Comparison of ENCODE assay signal across 1 cellular context in the genomic region with DNA sequence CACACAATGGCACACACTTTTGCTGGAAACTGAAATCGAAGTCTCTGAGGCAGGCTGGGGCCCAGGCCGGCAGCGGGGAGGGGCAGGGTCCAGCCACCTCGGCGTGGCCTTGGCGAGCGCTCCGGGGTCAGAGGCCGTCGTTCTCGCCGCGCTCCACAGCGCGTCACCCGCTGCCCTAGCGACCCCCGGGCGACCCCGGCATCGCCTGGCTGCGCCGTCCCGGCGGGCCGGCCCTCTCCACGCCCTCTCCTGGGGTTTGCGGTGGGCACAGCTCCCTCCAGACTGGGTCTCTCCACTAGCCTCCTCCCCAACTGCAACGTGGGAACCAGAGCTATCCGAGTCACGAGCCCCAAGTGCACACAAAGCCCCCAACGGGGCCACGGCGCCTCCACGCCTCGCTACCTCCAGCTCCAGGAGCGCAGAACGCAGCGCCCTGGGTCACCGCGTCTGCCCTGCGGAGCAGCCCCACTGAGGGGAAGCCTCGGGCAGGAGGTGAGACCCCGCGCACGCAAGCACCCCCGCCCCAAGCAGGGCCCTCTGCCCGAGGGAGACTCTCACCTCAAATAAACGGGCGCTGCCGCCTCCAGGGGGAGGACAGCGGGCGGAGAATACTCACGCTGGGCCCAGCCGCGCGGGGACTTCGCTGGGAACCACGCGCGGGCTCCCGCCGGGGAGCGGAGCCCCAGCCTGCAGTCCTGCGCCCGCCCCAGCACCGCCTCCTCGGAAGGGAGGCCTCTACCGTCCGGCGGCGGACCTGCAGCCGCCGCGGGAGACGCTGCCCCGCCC.
A peak's percentile ranks its signal among the peaks of the same experiment; 100 is the strongest.
TF ChIP-seq lines count a peak whose summit lies in the region.

No MANE protein-coding gene starts in this region.

TF ChIP-seq in HepG2, 621 proteins besides CTCF, POLR2A, EP300 and RAD21 (continued from another document and continues in another):
- TF ChIP-seq ZNF572 (CRISPR knock-in tag; IDR thresholded peaks at IDR 0.05) (peak; percentile 82; the same call in 1 of the 2 replicates), JARID2 (CRISPR knock-in tag; IDR thresholded peaks at IDR 0.05; ENCODE audit: insufficient replicate concordance) (no peak), ZNF160 (CRISPR knock-in tag; IDR thresholded peaks at IDR 0.05) (no peak; the same call in 1 of the 2 replicates), PHF20 (CRISPR knock-in tag; IDR thresholded peaks at IDR 0.05) (no peak), ZMYM4 (CRISPR knock-in tag; IDR thresholded peaks at IDR 0.05) (peak; percentile 56), ZNF816 (CRISPR knock-in tag; IDR thresholded peaks at IDR 0.05; ENCODE audit: borderline replicate concordance) (0 out of 2 replicates have a peak, but pooled peaks have one; percentile 85), PAWR (CRISPR knock-in tag; IDR thresholded peaks at IDR 0.05; ENCODE audit: borderline replicate concordance) (no peak), ZBTB7A (CRISPR knock-in tag; IDR thresholded peaks at IDR 0.05) (peak; percentile 72; the same call in 1 of the 2 replicates), ZNF724P (CRISPR knock-in tag; IDR thresholded peaks at IDR 0.05; ENCODE audit: borderline replicate concordance) (no peak), ZFP36L1 (CRISPR knock-in tag; IDR thresholded peaks at IDR 0.05) (no peak), ZNF207 (IDR thresholded peaks at IDR 0.05; ENCODE audit: borderline replicate concordance) (no peak), ZNF292 (CRISPR knock-in tag; IDR thresholded peaks at IDR 0.05; ENCODE audit: borderline replicate concordance, low read depth) (no peak), HNF4A (CRISPR knock-in tag; IDR thresholded peaks at IDR 0.05) (peak; percentile 65), MTF1 (CRISPR knock-in tag; IDR thresholded peaks at IDR 0.05) (no peak), NFYB (CRISPR knock-in tag; IDR thresholded peaks at IDR 0.05) (no peak), ZNF17 (CRISPR knock-in tag; IDR thresholded peaks at IDR 0.05) (no peak), MED8 (CRISPR knock-in tag; IDR thresholded peaks at IDR 0.05; ENCODE audit: insufficient replicate concordance) (no peak), XBP1 (CRISPR knock-in tag; IDR thresholded peaks at IDR 0.05) (no peak), KDM5A (IDR thresholded peaks at IDR 0.05; ENCODE audit: borderline replicate concordance, low read length) (no peak), FOXP1 (IDR thresholded peaks at IDR 0.05) (no peak), FOXP1 (CRISPR knock-in tag; IDR thresholded peaks at IDR 0.05) (no peak), ZNF331 (CRISPR knock-in tag; IDR thresholded peaks at IDR 0.05) (no peak), SPEN (CRISPR knock-in tag; IDR thresholded peaks at IDR 0.05; ENCODE audit: low read depth) (peak; percentile 61), ZNF124 (CRISPR knock-in tag; IDR thresholded peaks at IDR 0.05) (no peak), NCOA5 (CRISPR knock-in tag; IDR thresholded peaks at IDR 0.05) (no peak), JUND (CRISPR knock-in tag; IDR thresholded peaks at IDR 0.05) (no peak), HHEX (CRISPR knock-in tag; IDR thresholded peaks at IDR 0.05) (no peak), TOE1 (CRISPR knock-in tag; IDR thresholded peaks at IDR 0.05) (no peak; the same call in 1 of the 2 replicates), NBN (conservative IDR thresholded peaks at IDR 0.05) (no peak), EZH2 (conservative IDR thresholded peaks at IDR 0.05; ENCODE audit: low read depth, low read length) (no peak)
- TF ChIP-seq, protein P1, sequence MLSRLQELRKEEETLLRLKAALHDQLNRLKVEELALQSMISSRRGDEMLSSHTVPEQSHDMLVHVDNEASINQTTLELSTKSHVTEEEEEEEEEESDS (CRISPR knock-in tag; IDR thresholded peaks at IDR 0.05; ENCODE audit: borderline replicate concordance): no peak
- TF ChIP-seq, protein P2, sequence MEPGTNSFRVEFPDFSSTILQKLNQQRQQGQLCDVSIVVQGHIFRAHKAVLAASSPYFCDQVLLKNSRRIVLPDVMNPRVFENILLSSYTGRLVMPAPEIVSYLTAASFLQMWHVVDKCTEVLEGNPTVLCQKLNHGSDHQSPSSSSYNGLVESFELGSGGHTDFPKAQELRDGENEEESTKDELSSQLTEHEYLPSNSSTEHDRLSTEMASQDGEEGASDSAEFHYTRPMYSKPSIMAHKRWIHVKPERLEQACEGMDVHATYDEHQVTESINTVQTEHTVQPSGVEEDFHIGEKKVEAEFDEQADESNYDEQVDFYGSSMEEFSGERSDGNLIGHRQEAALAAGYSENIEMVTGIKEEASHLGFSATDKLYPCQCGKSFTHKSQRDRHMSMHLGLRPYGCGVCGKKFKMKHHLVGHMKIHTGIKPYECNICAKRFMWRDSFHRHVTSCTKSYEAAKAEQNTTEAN (CRISPR knock-in tag; conservative IDR thresholded peaks at IDR 0.05): no peak; the same call in 1 of the 2 replicates
- TF ChIP-seq, protein P3, sequence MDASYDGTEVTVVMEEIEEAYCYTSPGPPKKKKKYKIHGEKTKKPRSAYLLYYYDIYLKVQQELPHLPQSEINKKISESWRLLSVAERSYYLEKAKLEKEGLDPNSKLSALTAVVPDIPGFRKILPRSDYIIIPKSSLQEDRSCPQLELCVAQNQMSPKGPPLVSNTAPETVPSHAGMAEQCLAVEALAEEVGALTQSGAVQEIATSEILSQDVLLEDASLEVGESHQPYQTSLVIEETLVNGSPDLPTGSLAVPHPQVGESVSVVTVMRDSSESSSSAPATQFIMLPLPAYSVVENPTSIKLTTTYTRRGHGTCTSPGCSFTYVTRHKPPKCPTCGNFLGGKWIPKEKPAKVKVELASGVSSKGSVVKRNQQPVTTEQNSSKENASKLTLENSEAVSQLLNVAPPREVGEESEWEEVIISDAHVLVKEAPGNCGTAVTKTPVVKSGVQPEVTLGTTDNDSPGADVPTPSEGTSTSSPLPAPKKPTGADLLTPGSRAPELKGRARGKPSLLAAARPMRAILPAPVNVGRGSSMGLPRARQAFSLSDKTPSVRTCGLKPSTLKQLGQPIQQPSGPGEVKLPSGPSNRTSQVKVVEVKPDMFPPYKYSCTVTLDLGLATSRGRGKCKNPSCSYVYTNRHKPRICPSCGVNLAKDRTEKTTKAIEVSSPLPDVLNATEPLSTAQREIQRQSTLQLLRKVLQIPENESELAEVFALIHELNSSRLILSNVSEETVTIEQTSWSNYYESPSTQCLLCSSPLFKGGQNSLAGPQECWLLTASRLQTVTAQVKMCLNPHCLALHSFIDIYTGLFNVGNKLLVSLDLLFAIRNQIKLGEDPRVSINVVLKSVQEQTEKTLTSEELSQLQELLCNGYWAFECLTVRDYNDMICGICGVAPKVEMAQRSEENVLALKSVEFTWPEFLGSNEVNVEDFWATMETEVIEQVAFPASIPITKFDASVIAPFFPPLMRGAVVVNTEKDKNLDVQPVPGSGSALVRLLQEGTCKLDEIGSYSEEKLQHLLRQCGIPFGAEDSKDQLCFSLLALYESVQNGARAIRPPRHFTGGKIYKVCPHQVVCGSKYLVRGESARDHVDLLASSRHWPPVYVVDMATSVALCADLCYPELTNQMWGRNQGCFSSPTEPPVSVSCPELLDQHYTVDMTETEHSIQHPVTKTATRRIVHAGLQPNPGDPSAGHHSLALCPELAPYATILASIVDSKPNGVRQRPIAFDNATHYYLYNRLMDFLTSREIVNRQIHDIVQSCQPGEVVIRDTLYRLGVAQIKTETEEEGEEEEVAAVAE (CRISPR knock-in tag; IDR thresholded peaks at IDR 0.05; ENCODE audit: borderline replicate concordance): 0 out of 2 replicates have a peak, but pooled peaks have one; percentile 49
- TF ChIP-seq, protein P4, sequence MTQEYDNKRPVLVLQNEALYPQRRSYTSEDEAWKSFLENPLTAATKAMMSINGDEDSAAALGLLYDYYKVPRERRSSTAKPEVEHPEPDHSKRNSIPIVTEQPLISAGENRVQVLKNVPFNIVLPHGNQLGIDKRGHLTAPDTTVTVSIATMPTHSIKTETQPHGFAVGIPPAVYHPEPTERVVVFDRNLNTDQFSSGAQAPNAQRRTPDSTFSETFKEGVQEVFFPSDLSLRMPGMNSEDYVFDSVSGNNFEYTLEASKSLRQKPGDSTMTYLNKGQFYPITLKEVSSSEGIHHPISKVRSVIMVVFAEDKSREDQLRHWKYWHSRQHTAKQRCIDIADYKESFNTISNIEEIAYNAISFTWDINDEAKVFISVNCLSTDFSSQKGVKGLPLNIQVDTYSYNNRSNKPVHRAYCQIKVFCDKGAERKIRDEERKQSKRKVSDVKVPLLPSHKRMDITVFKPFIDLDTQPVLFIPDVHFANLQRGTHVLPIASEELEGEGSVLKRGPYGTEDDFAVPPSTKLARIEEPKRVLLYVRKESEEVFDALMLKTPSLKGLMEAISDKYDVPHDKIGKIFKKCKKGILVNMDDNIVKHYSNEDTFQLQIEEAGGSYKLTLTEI (CRISPR knock-in tag; conservative IDR thresholded peaks at IDR 0.05): no peak
- TF ChIP-seq, protein P5, sequence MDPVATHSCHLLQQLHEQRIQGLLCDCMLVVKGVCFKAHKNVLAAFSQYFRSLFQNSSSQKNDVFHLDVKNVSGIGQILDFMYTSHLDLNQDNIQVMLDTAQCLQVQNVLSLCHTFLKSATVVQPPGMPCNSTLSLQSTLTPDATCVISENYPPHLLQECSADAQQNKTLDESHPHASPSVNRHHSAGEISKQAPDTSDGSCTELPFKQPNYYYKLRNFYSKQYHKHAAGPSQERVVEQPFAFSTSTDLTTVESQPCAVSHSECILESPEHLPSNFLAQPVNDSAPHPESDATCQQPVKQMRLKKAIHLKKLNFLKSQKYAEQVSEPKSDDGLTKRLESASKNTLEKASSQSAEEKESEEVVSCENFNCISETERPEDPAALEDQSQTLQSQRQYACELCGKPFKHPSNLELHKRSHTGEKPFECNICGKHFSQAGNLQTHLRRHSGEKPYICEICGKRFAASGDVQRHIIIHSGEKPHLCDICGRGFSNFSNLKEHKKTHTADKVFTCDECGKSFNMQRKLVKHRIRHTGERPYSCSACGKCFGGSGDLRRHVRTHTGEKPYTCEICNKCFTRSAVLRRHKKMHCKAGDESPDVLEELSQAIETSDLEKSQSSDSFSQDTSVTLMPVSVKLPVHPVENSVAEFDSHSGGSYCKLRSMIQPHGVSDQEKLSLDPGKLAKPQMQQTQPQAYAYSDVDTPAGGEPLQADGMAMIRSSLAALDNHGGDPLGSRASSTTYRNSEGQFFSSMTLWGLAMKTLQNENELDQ (CRISPR knock-in tag; IDR thresholded peaks at IDR 0.05; ENCODE audit: borderline replicate concordance): no peak
- TF ChIP-seq, protein P6, sequence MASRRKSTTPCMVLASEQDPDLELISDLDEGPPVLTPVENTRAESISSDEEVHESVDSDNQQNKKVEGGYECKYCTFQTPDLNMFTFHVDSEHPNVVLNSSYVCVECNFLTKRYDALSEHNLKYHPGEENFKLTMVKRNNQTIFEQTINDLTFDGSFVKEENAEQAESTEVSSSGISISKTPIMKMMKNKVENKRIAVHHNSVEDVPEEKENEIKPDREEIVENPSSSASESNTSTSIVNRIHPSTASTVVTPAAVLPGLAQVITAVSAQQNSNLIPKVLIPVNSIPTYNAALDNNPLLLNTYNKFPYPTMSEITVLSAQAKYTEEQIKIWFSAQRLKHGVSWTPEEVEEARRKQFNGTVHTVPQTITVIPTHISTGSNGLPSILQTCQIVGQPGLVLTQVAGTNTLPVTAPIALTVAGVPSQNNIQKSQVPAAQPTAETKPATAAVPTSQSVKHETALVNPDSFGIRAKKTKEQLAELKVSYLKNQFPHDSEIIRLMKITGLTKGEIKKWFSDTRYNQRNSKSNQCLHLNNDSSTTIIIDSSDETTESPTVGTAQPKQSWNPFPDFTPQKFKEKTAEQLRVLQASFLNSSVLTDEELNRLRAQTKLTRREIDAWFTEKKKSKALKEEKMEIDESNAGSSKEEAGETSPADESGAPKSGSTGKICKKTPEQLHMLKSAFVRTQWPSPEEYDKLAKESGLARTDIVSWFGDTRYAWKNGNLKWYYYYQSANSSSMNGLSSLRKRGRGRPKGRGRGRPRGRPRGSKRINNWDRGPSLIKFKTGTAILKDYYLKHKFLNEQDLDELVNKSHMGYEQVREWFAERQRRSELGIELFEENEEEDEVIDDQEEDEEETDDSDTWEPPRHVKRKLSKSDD (CRISPR knock-in tag; IDR thresholded peaks at IDR 0.05; ENCODE audit: low read depth): no peak
- TF ChIP-seq, protein P7, sequence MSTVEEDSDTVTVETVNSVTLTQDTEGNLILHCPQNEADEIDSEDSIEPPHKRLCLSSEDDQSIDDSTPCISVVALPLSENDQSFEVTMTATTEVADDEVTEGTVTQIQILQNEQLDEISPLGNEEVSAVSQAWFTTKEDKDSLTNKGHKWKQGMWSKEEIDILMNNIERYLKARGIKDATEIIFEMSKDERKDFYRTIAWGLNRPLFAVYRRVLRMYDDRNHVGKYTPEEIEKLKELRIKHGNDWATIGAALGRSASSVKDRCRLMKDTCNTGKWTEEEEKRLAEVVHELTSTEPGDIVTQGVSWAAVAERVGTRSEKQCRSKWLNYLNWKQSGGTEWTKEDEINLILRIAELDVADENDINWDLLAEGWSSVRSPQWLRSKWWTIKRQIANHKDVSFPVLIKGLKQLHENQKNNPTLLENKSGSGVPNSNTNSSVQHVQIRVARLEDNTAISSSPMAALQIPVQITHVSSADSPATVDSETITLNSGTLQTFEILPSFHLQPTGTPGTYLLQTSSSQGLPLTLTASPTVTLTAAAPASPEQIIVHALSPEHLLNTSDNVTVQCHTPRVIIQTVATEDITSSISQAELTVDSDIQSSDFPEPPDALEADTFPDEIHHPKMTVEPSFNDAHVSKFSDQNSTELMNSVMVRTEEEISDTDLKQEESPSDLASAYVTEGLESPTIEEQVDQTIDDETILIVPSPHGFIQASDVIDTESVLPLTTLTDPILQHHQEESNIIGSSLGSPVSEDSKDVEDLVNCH (CRISPR knock-in tag; IDR thresholded peaks at IDR 0.05): no peak
- TF ChIP-seq, protein P8, sequence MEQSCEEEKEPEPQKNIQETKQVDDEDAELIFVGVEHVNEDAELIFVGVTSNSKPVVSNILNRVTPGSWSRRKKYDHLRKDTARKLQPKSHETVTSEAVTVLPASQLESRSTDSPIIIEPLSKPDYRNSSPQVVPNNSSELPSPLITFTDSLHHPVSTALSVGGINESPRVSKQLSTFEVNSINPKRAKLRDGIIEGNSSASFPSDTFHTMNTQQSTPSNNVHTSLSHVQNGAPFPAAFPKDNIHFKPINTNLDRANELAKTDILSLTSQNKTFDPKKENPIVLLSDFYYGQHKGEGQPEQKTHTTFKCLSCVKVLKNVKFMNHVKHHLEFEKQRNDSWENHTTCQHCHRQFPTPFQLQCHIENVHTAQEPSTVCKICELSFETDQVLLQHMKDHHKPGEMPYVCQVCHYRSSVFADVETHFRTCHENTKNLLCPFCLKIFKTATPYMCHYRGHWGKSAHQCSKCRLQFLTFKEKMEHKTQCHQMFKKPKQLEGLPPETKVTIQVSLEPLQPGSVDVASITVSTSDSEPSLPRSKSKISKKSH (CRISPR knock-in tag; IDR thresholded peaks at IDR 0.05; ENCODE audit: borderline replicate concordance): 0 out of 2 replicates have a peak, but pooled peaks have one; percentile 17
- TF ChIP-seq, protein P9, sequence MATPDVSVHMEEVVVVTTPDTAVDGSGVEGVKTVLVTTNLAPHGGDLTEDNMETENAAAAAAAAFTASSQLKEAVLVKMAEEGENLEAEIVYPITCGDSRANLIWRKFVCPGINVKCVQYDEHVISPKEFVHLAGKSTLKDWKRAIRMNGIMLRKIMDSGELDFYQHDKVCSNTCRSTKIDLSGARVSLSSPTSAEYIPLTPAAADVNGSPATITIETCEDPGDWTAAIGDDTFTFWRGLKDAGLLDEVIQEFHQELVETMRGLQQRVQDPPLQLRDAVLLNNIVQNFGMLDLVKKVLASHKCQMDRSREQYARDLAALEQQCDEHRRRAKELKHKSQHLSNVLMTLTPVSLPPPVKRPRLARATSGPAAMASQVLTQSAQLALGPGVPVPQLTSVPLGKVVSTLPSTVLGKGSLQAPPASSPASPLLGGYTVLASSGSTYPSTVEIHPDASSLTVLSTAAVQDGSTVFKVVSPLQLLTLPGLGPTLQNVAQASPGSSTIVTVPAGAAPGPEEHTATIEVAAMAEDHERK (CRISPR knock-in tag; IDR thresholded peaks at IDR 0.05; ENCODE audit: low read depth): no peak
